In the genomic region with DNA sequence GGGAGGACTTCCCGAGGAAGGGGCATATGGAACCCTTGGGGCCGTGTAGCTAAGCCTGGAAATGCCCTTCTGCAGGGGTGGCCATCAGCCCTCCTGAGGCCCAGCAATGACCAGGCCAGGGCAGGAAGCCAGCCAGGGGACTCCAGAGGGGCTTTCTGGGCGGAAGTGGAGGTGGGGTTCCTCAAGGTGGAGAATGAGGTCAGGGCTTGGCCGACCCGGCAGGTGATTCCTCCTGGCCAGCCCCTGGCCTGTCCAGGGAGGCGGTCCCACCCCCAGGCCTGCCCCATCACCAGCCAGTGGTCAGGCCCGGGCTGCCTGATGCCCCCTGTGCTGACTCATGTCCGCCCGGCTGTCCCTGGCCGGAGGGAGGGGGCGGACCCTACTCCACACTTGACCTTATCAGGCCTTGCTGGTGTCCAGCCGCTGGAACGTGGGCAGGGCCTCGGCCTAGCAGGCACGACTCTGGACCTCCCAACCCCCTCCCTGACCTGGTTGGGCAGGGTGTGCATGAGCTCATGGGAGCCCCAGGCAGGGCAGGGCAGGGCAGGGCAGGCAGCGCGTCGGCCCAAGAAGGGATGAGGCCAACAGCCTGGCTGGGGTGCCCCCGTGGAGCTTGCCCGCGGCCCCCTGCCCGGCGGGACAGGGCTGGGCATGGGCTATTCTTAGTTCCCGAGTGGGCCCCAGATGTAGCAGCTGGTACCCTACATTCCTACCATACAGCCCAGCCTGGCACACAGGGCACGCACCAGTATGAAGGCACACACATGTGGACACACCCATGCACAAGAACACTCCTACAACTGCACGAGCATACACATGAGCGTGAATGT, we compare ENCODE assay signal across 11 cellular contexts. TPM values are rescaled to one million over a fixed set of nuclear protein-coding genes. Genes with fewer than 3 reads are reported as not detected.
DNase-seq lines count a peak whose midpoint lies in the region; ATAC-seq and TF ChIP-seq lines count a peak whose summit lies in the region.
"Had no signal": no experiment of that assay in that cellular context is flagged by ENCODE, and none has a peak within 500 bp of the region (broad histone marks: within the 10 kb centered on the region; RNA-seq: fewer than 3 reads in every experiment).

No MANE protein-coding gene starts in this region.

- peaks cover 4% of the 10 kb centered on the region for H3K9me3 Mint-ChIP-seq in Calu3 (ENCODE audit: low read depth, unreplicated experiment)
- H3K9me3 Mint-ChIP-seq: CD8-positive, alpha-beta T cell; effector memory CD8-positive, alpha-beta T cell had no signal

- intact Hi-C loops in Calu3 (cut with micrococcal nuclease; ENCODE audit: unreplicated experiment) (no loop called here), psoas muscle (cut with DNase I) (no loop called here)

- H3K27ac Mint-ChIP-seq in Calu3 (ENCODE audit: unreplicated experiment), result peak overlapping the region; percentile 92
- H3K27ac Mint-ChIP-seq: CD8-positive, alpha-beta T cell had no signal

- peak; percentile 90 for DNase-seq in Calu3
- peak in 33 of 58 donors; percentile 8 to 63 (median 32) for DNase-seq in anterior cingulate cortex (lab: John Stamatoyannopoulos, UW)
- peak in 31 of 51 donors; percentile 4 to 64 (median 35) for DNase-seq in hypothalamus (lab: John Stamatoyannopoulos, UW)
- peak; percentile 87 to 94 for DNase-seq in psoas muscle
- DNase-seq in germinal center (ENCODE audit: low spot score), result no peak
- DNase-seq in GM20000 (ENCODE audit: low spot score), result no peak
- DNase-seq in T-helper 9 cell, result no peak
- DNase-seq: CD8-positive, alpha-beta T cell; effector memory CD8-positive, alpha-beta T cell had no signal

- H3K4me1 ChIP-seq in psoas muscle, result peaks cover 25% of the 10 kb centered on the region

- CTCF ChIA-PET in Calu3 (lab: Charles Lee), result interaction anchor here (0.8 to 2.2 kb wide), 4 partner anchors 8 to 127 kb away, joined by 5 to 6 read pairs (median 5); no protein-coding TSS in a partner anchor

- H3K27me3 Mint-ChIP-seq in Calu3 (ENCODE audit: unreplicated experiment), result no peaks in the 10 kb centered on the region

- H3K27me3 ChIP-seq in psoas muscle (ENCODE audit: insufficient read depth in 3 of 3, low read length in 2 of 3), result no peaks in the 10 kb centered on the region

- no TSS peak for BruUV-seq in Calu3 (replicated peaks; lab: Mats Ljungman, UMichigan)

- TF ChIP-seq CTCF in Calu3 (IDR thresholded peaks at IDR 0.05; ENCODE audit: unreplicated experiment) (no peak), psoas muscle (IDR thresholded peaks at IDR 0.05) (no peak), GM20000 (IDR thresholded peaks at IDR 0.05; ENCODE audit: extremely low read depth, missing control alignments) (no peak)

- H3K4me1 Mint-ChIP-seq in Calu3 (ENCODE audit: low read depth, unreplicated experiment), result peaks cover 36% of the 10 kb centered on the region

- H3K4me3 ChIP-seq in psoas muscle, result no peak overlapping the region

- peaks cover 12% of the 10 kb centered on the region for H3K36me3 Mint-ChIP-seq in Calu3 (ENCODE audit: insufficient read depth, unreplicated experiment)
- H3K36me3 Mint-ChIP-seq: CD8-positive, alpha-beta T cell had no signal

- H3K36me3 ChIP-seq in psoas muscle (ENCODE audit: insufficient read depth in 1 of 2, low read depth in 1 of 2), result no peaks in the 10 kb centered on the region
- H3K36me3 ChIP-seq: neutrophil had no signal

- H3K4me3 Mint-ChIP-seq in Calu3 (ENCODE audit: low read depth, unreplicated experiment), result peak overlapping the region; percentile 35
- H3K4me3 Mint-ChIP-seq: CD8-positive, alpha-beta T cell; effector memory CD8-positive, alpha-beta T cell had no signal

- 23 to 30% (median 25%) methylated on average over 22 to 27 of the region's 27 CpGs for WGBS in psoas muscle, 3 donors

- peak; percentile 90 to 94 (median 91) for ATAC-seq in psoas muscle
- no peak for ATAC-seq in GM21825 (IDR thresholded peaks at IDR 0.05; ENCODE audit: unreplicated experiment)
- ATAC-seq: CD8-positive, alpha-beta T cell; effector memory CD8-positive, alpha-beta T cell had no signal

- H3K9me3 ChIP-seq in psoas muscle, result no peaks in the 10 kb centered on the region

- peak overlapping the region; percentile 89 for H3K27ac ChIP-seq in psoas muscle
- H3K27ac ChIP-seq: neutrophil had no signal

RNA-seq across cellular contexts. Expression of gene RPL3, which starts 35.9 kb away (rescaled TPM):
- total RNA-seq in Calu3 (2022) (977 and 1,058 TPM in 2 replicates), psoas muscle (100 to 1,000 TPM; 266 to 539 (median 329) TPM)
- 1,000 to 10,000 TPM in 1 of 3 donors, 100 to 1,000 TPM in 2; 470 to 1,471 (median 727) TPM for polyA plus RNA-seq in psoas muscle

RNA-seq across cellular contexts. Expression of gene PDGFB, which starts 38.7 kb away (rescaled TPM):
- 12.1 and 25.9 TPM in 2 replicates for total RNA-seq in Calu3 (2022)
- 10 to 100 TPM in 3 of 4 donors, 1 to 10 TPM in 1; 7.5 to 16.4 (median 14.0) TPM for total RNA-seq in psoas muscle
- polyA plus RNA-seq in psoas muscle, result 10 to 100 TPM in 1 of 3 donors, 1 to 10 TPM in 2; 5.2 to 10.1 (median 5.8) TPM

Comparison
In these comparisons a context has a peak if more than half of its experiments do, and no peak if none do; other contexts are left out.
1. DNase-seq: peak in Calu3 (single experiment), anterior cingulate cortex (33 of 58), hypothalamus (31 of 51) and psoas muscle (2 of 2); none in germinal center (single experiment), GM20000 (single experiment) and T-helper 9 cell (single experiment).